ENCODE assay signal across 9 cellular contexts in genomic region chr22:49933236-49933921, GRCh38. TPM values are rescaled to one million over a fixed set of nuclear protein-coding genes. Genes with fewer than 3 reads are reported as not detected.
DNase-seq lines count a peak whose midpoint lies in the region; ATAC-seq and TF ChIP-seq lines count a peak whose summit lies in the region.
"Had no signal": no experiment of that assay in that cellular context is flagged by ENCODE, and none has a peak within 500 bp of the region (broad histone marks: within the 10 kb centered on the region; RNA-seq: fewer than 3 reads in every experiment).

No MANE protein-coding gene starts in this region.

- TSS peak; percentile 44 for BruUV-seq in Calu3 (replicated peaks; lab: Mats Ljungman, UMichigan)

- H3K36me3 Mint-ChIP-seq in Calu3 (ENCODE audit: insufficient read depth, unreplicated experiment) = peaks cover 33% of the 10 kb centered on the region
- H3K36me3 Mint-ChIP-seq in activated CD4-positive, alpha-beta memory T cell treated with anti-CD3 and anti-CD28 coated beads for 36 hours = no peaks in the 10 kb centered on the region

- ATAC-seq in psoas muscle = peak; percentile 44 to 56 (median 50)
- no peak for ATAC-seq in HG03439 (IDR thresholded peaks at IDR 0.05; ENCODE audit: unreplicated experiment)
- ATAC-seq in HG03039 (IDR thresholded peaks at IDR 0.05; ENCODE audit: unreplicated experiment) = no peak
- ATAC-seq in GM19035 (IDR thresholded peaks at IDR 0.05; ENCODE audit: unreplicated experiment) = no peak

- H3K4me1 ChIP-seq in left ventricle myocardium inferior (peaks cover 92% of the 10 kb centered on the region), psoas muscle (peaks cover 64% of the 10 kb centered on the region)

- H3K36me3 ChIP-seq in left ventricle myocardium inferior (no peaks in the 10 kb centered on the region), psoas muscle (ENCODE audit: insufficient read depth in 1 of 2, low read depth in 1 of 2) (no peaks in the 10 kb centered on the region)

- peak overlapping the region; percentile 61 for H3K27ac Mint-ChIP-seq in Calu3 (ENCODE audit: unreplicated experiment)
- H3K27ac Mint-ChIP-seq in activated CD4-positive, alpha-beta memory T cell treated with anti-CD3 and anti-CD28 coated beads for 36 hours = peak overlapping the region; percentile 71

- intact Hi-C loops in Calu3 (cut with micrococcal nuclease; ENCODE audit: unreplicated experiment) = loop anchor here (5.0 to 10.0 kb wide), 3 partner anchors 59 to 211 kb away; partner anchors contain the start of gene IL17REL
- intact Hi-C loops in activated CD4-positive, alpha-beta memory T cell treated with anti-CD3 and anti-CD28 coated beads for 36 hours (cut with micrococcal nuclease) = loop anchor here (10.0 kb wide), 1 partner anchor 601 kb away; the partner anchor contains the start of gene TYMP
- intact Hi-C loops in left ventricle myocardium inferior (cut with micrococcal nuclease) = no loop called here
- intact Hi-C loops in psoas muscle (cut with DNase I) = loop anchor here (5.0 to 10.0 kb wide), 2 partner anchors 271 to 274 kb away; partner anchors contain the start of gene SELENOO (in 1 of the 2)

- POLR2A ChIA-PET in activated CD4-positive, alpha-beta memory T cell treated with anti-CD3 and anti-CD28 coated beads for 36 hours (lab: Charles Lee) = interaction anchor here (1.0 to 2.0 kb wide), 6 partner anchors 15 to 97 kb away, joined by 3 to 6 read pairs (median 4); partner anchors contain the start of genes ALG12, CRELD2 and PIM3

- CTCF ChIA-PET in Calu3 (lab: Charles Lee) = interaction anchor here (0.7 to 1.0 kb wide), 2 partner anchors 16 to 27 kb away, joined by 3 read pairs; partner anchors contain the start of gene PIM3
- CTCF ChIA-PET in activated CD4-positive, alpha-beta memory T cell treated with anti-CD3 and anti-CD28 coated beads for 36 hours (lab: Charles Lee) = interaction anchor here (0.6 to 5.0 kb wide), 3 partner anchors 46 to 376 kb away, joined by 3 to 95 read pairs (median 9); no protein-coding TSS in a partner anchor

- H3K4me3 Mint-ChIP-seq in Calu3 (ENCODE audit: low read depth, unreplicated experiment) = peak overlapping the region; percentile 31
- H3K4me3 Mint-ChIP-seq in activated CD4-positive, alpha-beta memory T cell treated with anti-CD3 and anti-CD28 coated beads for 36 hours = peak overlapping the region; percentile 56

- no peaks in the 10 kb centered on the region for H3K27me3 Mint-ChIP-seq in Calu3 (ENCODE audit: unreplicated experiment)
- no peaks in the 10 kb centered on the region for H3K27me3 Mint-ChIP-seq in activated CD4-positive, alpha-beta memory T cell treated with anti-CD3 and anti-CD28 coated beads for 36 hours

- H3K9me3 Mint-ChIP-seq in Calu3 (ENCODE audit: low read depth, unreplicated experiment) = no peaks in the 10 kb centered on the region
- H3K9me3 Mint-ChIP-seq in activated CD4-positive, alpha-beta memory T cell treated with anti-CD3 and anti-CD28 coated beads for 36 hours = no peaks in the 10 kb centered on the region

- H3K9me3 ChIP-seq in left ventricle myocardium inferior (replicated peaks) (no peaks in the 10 kb centered on the region), psoas muscle (no peaks in the 10 kb centered on the region)

- DNase-seq in Calu3 (no peak), left ventricle myocardium inferior (peak; percentile 82), psoas muscle (peak; percentile 83 to 94), middle frontal gyrus (ENCODE audit: extremely low spot score, low spot score) (no peak)
- no peak for DNase-seq in activated CD4-positive, alpha-beta memory T cell treated with anti-CD3 and anti-CD28 coated beads for 36 hours
- DNase-seq: NCI-H526 treated with DMSO at 0.1 percent for 48 hours had no signal

- no peak for TF ChIP-seq CTCF in Calu3 (IDR thresholded peaks at IDR 0.05; ENCODE audit: unreplicated experiment)
- no peak for TF ChIP-seq CTCF in left ventricle myocardium inferior (IDR thresholded peaks at IDR 0.05; ENCODE audit: borderline replicate concordance)
- no peak for TF ChIP-seq CTCF in psoas muscle (IDR thresholded peaks at IDR 0.05)

- peaks cover 27% of the 10 kb centered on the region for H3K4me1 Mint-ChIP-seq in Calu3 (ENCODE audit: low read depth, unreplicated experiment)
- H3K4me1 Mint-ChIP-seq in activated CD4-positive, alpha-beta memory T cell treated with anti-CD3 and anti-CD28 coated beads for 36 hours (ENCODE audit: low read depth) = peaks cover 39% of the 10 kb centered on the region

- peak overlapping the region; percentile 67 for H3K4me3 ChIP-seq in left ventricle myocardium inferior
- H3K4me3 ChIP-seq in psoas muscle = peak overlapping the region; percentile 73

- H3K27me3 ChIP-seq in left ventricle myocardium inferior (ENCODE audit: low read depth) (peaks cover 10% of the 10 kb centered on the region), psoas muscle (ENCODE audit: insufficient read depth in 3 of 3, low read length in 2 of 3) (peaks cover 0 to 5% (median 0%) of the 10 kb centered on the region in 3 donors)

- H3K27ac ChIP-seq in left ventricle myocardium inferior (replicated peaks) (peak overlapping the region; percentile 97), psoas muscle (peak overlapping the region; percentile 95)

- WGBS in psoas muscle, 3 donors = 36 to 40% (median 37%) methylated on average over 19 to 21 of the region's 21 CpGs

RNA-seq across cellular contexts. Expression of gene CRELD2, which starts 14.9 kb away (rescaled TPM):
- total RNA-seq in Calu3 (2022) = 57.8 and 64.6 TPM in 2 replicates
- total RNA-seq in activated CD4-positive, alpha-beta memory T cell treated with anti-CD3 and anti-CD28 coated beads for 36 hours = 10 to 100 TPM; 29.8 to 30.7 TPM
- 25.5 TPM for total RNA-seq in left ventricle myocardium inferior
- 10 to 100 TPM in 3 of 4 donors, 1 to 10 TPM in 1; 9.9 to 14.0 (median 11.5) TPM for total RNA-seq in psoas muscle
- 10 to 100 TPM in 2 of 3 donors, 1 to 10 TPM in 1; 8.8 to 14.1 (median 11.6) TPM for polyA plus RNA-seq in psoas muscle

RNA-seq across cellular contexts. Expression of gene ALG12, which starts 15.1 kb away (rescaled TPM):
- 25.4 and 27.0 TPM in 2 replicates for total RNA-seq in Calu3 (2022)
- total RNA-seq in activated CD4-positive, alpha-beta memory T cell treated with anti-CD3 and anti-CD28 coated beads for 36 hours = 10 to 100 TPM; 12.4 to 13.8 TPM
- total RNA-seq in left ventricle myocardium inferior = 17.0 TPM
- total RNA-seq in psoas muscle = 10 to 100 TPM in 2 of 4 donors, 1 to 10 TPM in 2; 6.5 to 10.8 (median 8.7) TPM
- polyA plus RNA-seq in psoas muscle = 10 to 100 TPM in 1 of 3 donors, 1 to 10 TPM in 2; 8.0 to 11.0 (median 8.2) TPM

RNA-seq across cellular contexts. Expression of gene PIM3, which starts 27.2 kb away (rescaled TPM):
- total RNA-seq in Calu3 (2022) (86.3 and 97.3 TPM in 2 replicates), left ventricle myocardium inferior (57.1 TPM), psoas muscle (100 to 1,000 TPM in 2 of 4 donors, 10 to 100 TPM in 2; 40.5 to 128 (median 84.5) TPM)
- 100 to 1,000 TPM; 222 to 231 TPM for total RNA-seq in activated CD4-positive, alpha-beta memory T cell treated with anti-CD3 and anti-CD28 coated beads for 36 hours
- polyA plus RNA-seq in psoas muscle = 10 to 100 TPM; 66.4 to 84.5 (median 79.0) TPM

Comparison
In these comparisons a context has a peak if more than half of its experiments do, and no peak if none do; other contexts are left out.
1. DNase-seq: peak in left ventricle myocardium inferior (single experiment) and psoas muscle (2 of 2); none in Calu3 (single experiment), activated CD4-positive, alpha-beta memory T cell treated with anti-CD3 and anti-CD28 coated beads for 36 hours (single experiment) and middle frontal gyrus (single experiment).
2. ATAC-seq: peak in psoas muscle (4 of 4); none in HG03439 (single experiment), HG03039 (single experiment) and GM19035 (single experiment).